In genomic region chr17:21683142-21683712, GRCh38 we compare ENCODE assay signal across 16 cellular contexts. TPM values are rescaled to one million over a fixed set of nuclear protein-coding genes. Genes with fewer than 3 reads are reported as not detected.
"Had no signal": no experiment of that assay in that cellular context is flagged by ENCODE, and none has a peak within 500 bp of the region (broad histone marks: within the 10 kb centered on the region; RNA-seq: fewer than 3 reads in every experiment).

No MANE protein-coding gene starts in this region.

RNA-seq across cellular contexts. Expression of gene KCNJ18, which starts 9.1 kb away (rescaled TPM):
- total RNA-seq: activated B cell treated with CpG ODN at 0.5 μM for 24 hours; activated CD8-positive, alpha-beta T cell treated with anti-CD3 and anti-CD28 coated beads for 36 hours; activated T-cell treated with anti-CD3 and anti-CD28 coated beads, Interleukin-2, amount 50 U/mL, for 4 hours; activated T-helper 17 cell treated with anti-CD3 and anti-CD28 coated beads, Interleukin-2, amount 50 U/mL, for 72 hours; ascending aorta; breast epithelium; cardiac muscle cell; colonic mucosa; dermis microvascular lymphatic vessel endothelial cell; endothelial cell of umbilical vein; fibroblast of lung; fibroblast of villous mesenchyme; gastroesophageal sphincter; glomerular endothelial cell; T-cell; T-helper 2 cell treated with Interferon-gamma antibody and Interleukin-4, amounts not matched to agents 100 ng/mL and 5 ng/mL, for 36 hours had no signal
